Comparison of ENCODE assay signal across 22 cellular contexts in the genomic region with DNA sequence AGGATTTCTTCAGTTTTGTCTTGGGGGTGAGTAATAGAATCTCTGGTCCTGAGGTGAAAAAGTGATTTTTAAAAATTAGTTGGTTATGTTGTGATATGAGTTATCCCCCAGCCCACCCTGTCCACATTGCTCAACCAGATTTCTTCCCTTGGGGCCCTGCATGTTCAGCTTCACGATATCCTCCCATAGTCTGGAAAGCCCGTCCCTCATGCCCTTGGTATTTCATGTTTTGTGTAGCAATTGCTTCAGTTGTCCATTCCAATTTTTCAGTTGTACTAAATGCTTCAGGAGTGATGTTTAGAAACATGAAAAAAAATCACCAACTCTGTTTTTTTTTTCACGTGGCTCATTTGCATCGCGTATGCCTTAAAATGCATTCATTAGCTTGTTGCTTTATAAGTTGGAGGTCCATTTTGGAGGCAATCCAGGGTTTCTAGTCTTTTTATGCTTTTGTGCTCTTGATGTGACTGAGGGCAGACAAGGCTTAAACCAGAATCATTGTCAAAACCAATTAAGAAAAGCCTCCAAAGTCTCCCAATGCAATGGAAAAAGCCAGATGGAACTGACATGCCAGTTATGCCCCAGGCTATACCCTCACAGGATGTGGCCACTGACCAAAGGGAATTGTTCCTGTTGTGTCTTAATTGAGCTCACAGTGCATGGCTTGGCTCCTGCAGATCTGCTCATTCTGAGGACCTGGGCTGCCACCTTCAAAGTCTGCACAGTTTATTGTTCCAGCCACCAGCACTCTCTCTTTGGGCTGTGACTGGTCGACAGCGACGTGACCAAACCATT. TPM values are rescaled to one million over a fixed set of nuclear protein-coding genes. Genes with fewer than 3 reads are reported as not detected.
DNase-seq lines count a peak whose midpoint lies in the region; ATAC-seq and TF ChIP-seq lines count a peak whose summit lies in the region.
"Had no signal": no experiment of that assay in that cellular context is flagged by ENCODE, and none has a peak within 500 bp of the region (broad histone marks: within the 10 kb centered on the region; RNA-seq: fewer than 3 reads in every experiment).

No MANE protein-coding gene starts in this region.

- intact Hi-C loops in head of caudate nucleus (cut with DNase I): no loop called here

- no peak overlapping the region for H3K9ac ChIP-seq in Loucy (ENCODE audit: low read depth, low read length, poor library complexity, severe bottlenecking)

- H3K27me3 ChIP-seq in Loucy (ENCODE audit: insufficient read depth, low read length, poor library complexity, severe bottlenecking): no peaks in the 10 kb centered on the region
- H3K27me3 ChIP-seq: Peyer's patch, uterus had no signal

- peak overlapping the region; percentile 76 for H2AFZ ChIP-seq in Loucy (ENCODE audit: low read length)

- H3K4me3 Mint-ChIP-seq in WTC11: no peak overlapping the region
- H3K4me3 Mint-ChIP-seq in T-cell: no peak overlapping the region
- H3K4me3 Mint-ChIP-seq: activated naive CD4-positive, alpha-beta T cell treated with anti-CD3 and anti-CD28 coated beads, Interleukin-2, amount 50 U/mL, for 24 hours; stimulated activated naive CD8-positive, alpha-beta T cell treated with anti-CD3 and anti-CD28 coated beads, Interleukin-15, Interleukin-2, amounts not matched to agents 100 ng/mL and 50 ng/mL, for 24 hours had no signal

- in situ Hi-C loops in Caki2 (cut with HindIII; ENCODE audit: low pct_unique_long_range_greater_than_20kb, low sequenced_read_pairs): no loop called here

- H3K4me1 Mint-ChIP-seq in WTC11 (peaks cover 30% of the 10 kb centered on the region), T-cell (no peaks in the 10 kb centered on the region)
- H3K4me1 Mint-ChIP-seq: activated naive CD4-positive, alpha-beta T cell treated with anti-CD3 and anti-CD28 coated beads, Interleukin-2, amount 50 U/mL, for 24 hours had no signal

- H3K9me2 ChIP-seq in Loucy (replicated peaks; ENCODE audit: low read depth, low read length): no peaks in the 10 kb centered on the region

- no peaks in the 10 kb centered on the region for H3F3A ChIP-seq in Loucy (ENCODE audit: low read depth)

- POLR2A ChIA-PET in WTC11 (lab: Charles Lee) (no interaction called here), T-cell (lab: Charles Lee) (interaction anchor here in 1 of 2 donors (0.5 kb wide), 1 partner anchor 12 kb away, joined by 3 read pairs; no protein-coding TSS in a partner anchor)

- DNase-seq in Caki2 (ENCODE audit: low read depth) (peak; percentile 24), WTC11 (ENCODE audit: low spot score) (no peak), islet precursor cell (peak; percentile 96), head of caudate nucleus (no peak), T-cell (no peak)
- DNase-seq in activated T-cell treated with anti-CD3 and anti-CD28 coated beads, Interleukin-2, amount 50 U/mL, for 1 hour: no peak
- DNase-seq: activated CD8-positive, alpha-beta memory T cell treated with anti-CD3 and anti-CD28 coated beads, Interleukin-2, amount 50 U/mL, for 48 hours; central memory CD4-positive, alpha-beta T cell; DMS79; kidney glomerular epithelial cell; NCI-H1105; NCI-H2227 treated with DMSO at 0.1 percent for 48 hours; Peyer's patch; posterior cingulate gyrus; stimulated activated CD4-positive, alpha-beta T cell treated with anti-CD3 and anti-CD28 coated beads, Interleukin-12 subunit alpha, Interleukin-12 subunit beta, amount 100 ng/mL, for 4 hours; uterus had no signal

- H3K4me3 ChIP-seq in Loucy (ENCODE audit: low read length, poor library complexity, severe bottlenecking): no peak overlapping the region
- H3K4me3 ChIP-seq: GM12878, Peyer's patch, uterus had no signal

- CTCF ChIA-PET in WTC11 (lab: Charles Lee): no interaction called here
- CTCF ChIA-PET in T-cell (lab: Charles Lee): no interaction called here

- ATAC-seq in WTC11 (peak; percentile 71), T-cell (replicated peaks in 1 of 4) (no peak), GM18861 (IDR thresholded peaks at IDR 0.05; ENCODE audit: unreplicated experiment) (no peak)
- ATAC-seq: GM12878, HCT116 had no signal

- H3K27ac Mint-ChIP-seq in WTC11: peak overlapping the region; percentile 61
- H3K27ac Mint-ChIP-seq in T-cell: no peak overlapping the region
- H3K27ac Mint-ChIP-seq: activated naive CD4-positive, alpha-beta T cell treated with anti-CD3 and anti-CD28 coated beads, Interleukin-2, amount 50 U/mL, for 24 hours; stimulated activated naive CD8-positive, alpha-beta T cell treated with anti-CD3 and anti-CD28 coated beads, Interleukin-15, Interleukin-2, amounts not matched to agents 100 ng/mL and 50 ng/mL, for 24 hours had no signal

- H3K36me3 Mint-ChIP-seq in WTC11: no peaks in the 10 kb centered on the region; the same call in 1 of the 2 replicates
- no peaks in the 10 kb centered on the region for H3K36me3 Mint-ChIP-seq in T-cell
- H3K36me3 Mint-ChIP-seq: activated naive CD4-positive, alpha-beta T cell treated with anti-CD3 and anti-CD28 coated beads, Interleukin-2, amount 50 U/mL, for 24 hours had no signal

- no peaks in the 10 kb centered on the region for H3K9me3 ChIP-seq in Loucy (ENCODE audit: insufficient read depth, low read depth, low read length)
- H3K9me3 ChIP-seq: Peyer's patch, uterus had no signal

- H4K20me1 ChIP-seq in Loucy (ENCODE audit: insufficient read depth, low read length, poor library complexity, severe bottlenecking): no peaks in the 10 kb centered on the region

- TF ChIP-seq CTCF in Loucy (conservative IDR thresholded peaks at IDR 0.05; ENCODE audit: low read length) (no peak), WTC11 (IDR thresholded peaks at IDR 0.05) (no peak)

- H3K4me1 ChIP-seq in Loucy (ENCODE audit: insufficient read depth, low read length, poor library complexity, severe bottlenecking): peaks cover 19% of the 10 kb centered on the region
- H3K4me1 ChIP-seq: Peyer's patch, uterus had no signal

- H3K4me2 ChIP-seq in Loucy (ENCODE audit: low read depth, low read length, poor library complexity, severe bottlenecking): peak overlapping the region; percentile 7

- no peaks in the 10 kb centered on the region for H3K79me2 ChIP-seq in Loucy (ENCODE audit: insufficient read depth, low read length)

- H3K9me3 Mint-ChIP-seq in WTC11: peaks cover 7% of the 10 kb centered on the region
- H3K9me3 Mint-ChIP-seq in T-cell: no peaks in the 10 kb centered on the region
- H3K9me3 Mint-ChIP-seq: activated naive CD4-positive, alpha-beta T cell treated with anti-CD3 and anti-CD28 coated beads, Interleukin-2, amount 50 U/mL, for 24 hours; stimulated activated naive CD8-positive, alpha-beta T cell treated with anti-CD3 and anti-CD28 coated beads, Interleukin-15, Interleukin-2, amounts not matched to agents 100 ng/mL and 50 ng/mL, for 24 hours had no signal

- H3K36me3 ChIP-seq in Loucy (ENCODE audit: insufficient read depth, low read length): no peaks in the 10 kb centered on the region
- H3K36me3 ChIP-seq: Peyer's patch, uterus had no signal

- H3K27me3 Mint-ChIP-seq in WTC11 (ENCODE audit: low read depth) (no peaks in the 10 kb centered on the region), T-cell (no peaks in the 10 kb centered on the region)
- H3K27me3 Mint-ChIP-seq: activated naive CD4-positive, alpha-beta T cell treated with anti-CD3 and anti-CD28 coated beads, Interleukin-2, amount 50 U/mL, for 24 hours; stimulated activated naive CD8-positive, alpha-beta T cell treated with anti-CD3 and anti-CD28 coated beads, Interleukin-15, Interleukin-2, amounts not matched to agents 100 ng/mL and 50 ng/mL, for 24 hours had no signal

TF ChIP-seq in WTC11, 78 proteins besides CTCF, POLR2A, EP300 and RAD21 (continues in another document):
- no peak for TF ChIP-seq IRF2 (CRISPR knock-in tag; IDR thresholded peaks at IDR 0.05; ENCODE audit: borderline replicate concordance, low read depth)
- no peak for TF ChIP-seq ZNF671 (CRISPR knock-in tag; IDR thresholded peaks at IDR 0.05)
- TF ChIP-seq TEAD1 (CRISPR knock-in tag; IDR thresholded peaks at IDR 0.05): no peak
- TF ChIP-seq, protein P1, sequence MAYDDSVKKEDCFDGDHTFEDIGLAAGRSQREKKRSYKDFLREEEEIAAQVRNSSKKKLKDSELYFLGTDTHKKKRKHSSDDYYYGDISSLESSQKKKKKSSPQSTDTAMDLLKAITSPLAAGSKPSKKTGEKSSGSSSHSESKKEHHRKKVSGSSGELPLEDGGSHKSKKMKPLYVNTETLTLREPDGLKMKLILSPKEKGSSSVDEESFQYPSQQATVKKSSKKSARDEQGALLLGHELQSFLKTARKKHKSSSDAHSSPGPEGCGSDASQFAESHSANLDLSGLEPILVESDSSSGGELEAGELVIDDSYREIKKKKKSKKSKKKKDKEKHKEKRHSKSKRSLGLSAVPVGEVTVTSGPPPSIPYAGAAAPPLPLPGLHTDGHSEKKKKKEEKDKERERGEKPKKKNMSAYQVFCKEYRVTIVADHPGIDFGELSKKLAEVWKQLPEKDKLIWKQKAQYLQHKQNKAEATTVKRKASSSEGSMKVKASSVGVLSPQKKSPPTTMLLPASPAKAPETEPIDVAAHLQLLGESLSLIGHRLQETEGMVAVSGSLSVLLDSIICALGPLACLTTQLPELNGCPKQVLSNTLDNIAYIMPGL (CRISPR knock-in tag; IDR thresholded peaks at IDR 0.05): no peak
- TF ChIP-seq, protein P2, sequence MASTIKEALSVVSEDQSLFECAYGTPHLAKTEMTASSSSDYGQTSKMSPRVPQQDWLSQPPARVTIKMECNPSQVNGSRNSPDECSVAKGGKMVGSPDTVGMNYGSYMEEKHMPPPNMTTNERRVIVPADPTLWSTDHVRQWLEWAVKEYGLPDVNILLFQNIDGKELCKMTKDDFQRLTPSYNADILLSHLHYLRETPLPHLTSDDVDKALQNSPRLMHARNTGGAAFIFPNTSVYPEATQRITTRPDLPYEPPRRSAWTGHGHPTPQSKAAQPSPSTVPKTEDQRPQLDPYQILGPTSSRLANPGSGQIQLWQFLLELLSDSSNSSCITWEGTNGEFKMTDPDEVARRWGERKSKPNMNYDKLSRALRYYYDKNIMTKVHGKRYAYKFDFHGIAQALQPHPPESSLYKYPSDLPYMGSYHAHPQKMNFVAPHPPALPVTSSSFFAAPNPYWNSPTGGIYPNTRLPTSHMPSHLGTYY (CRISPR knock-in tag; IDR thresholded peaks at IDR 0.05): no peak
- TF ChIP-seq, protein P3, sequence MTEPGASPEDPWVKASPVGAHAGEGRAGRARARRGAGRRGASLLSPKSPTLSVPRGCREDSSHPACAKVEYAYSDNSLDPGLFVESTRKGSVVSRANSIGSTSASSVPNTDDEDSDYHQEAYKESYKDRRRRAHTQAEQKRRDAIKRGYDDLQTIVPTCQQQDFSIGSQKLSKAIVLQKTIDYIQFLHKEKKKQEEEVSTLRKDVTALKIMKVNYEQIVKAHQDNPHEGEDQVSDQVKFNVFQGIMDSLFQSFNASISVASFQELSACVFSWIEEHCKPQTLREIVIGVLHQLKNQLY (CRISPR knock-in tag; IDR thresholded peaks at IDR 0.05): no peak
- TF ChIP-seq, protein P4, sequence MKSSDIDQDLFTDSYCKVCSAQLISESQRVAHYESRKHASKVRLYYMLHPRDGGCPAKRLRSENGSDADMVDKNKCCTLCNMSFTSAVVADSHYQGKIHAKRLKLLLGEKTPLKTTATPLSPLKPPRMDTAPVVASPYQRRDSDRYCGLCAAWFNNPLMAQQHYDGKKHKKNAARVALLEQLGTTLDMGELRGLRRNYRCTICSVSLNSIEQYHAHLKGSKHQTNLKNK (CRISPR knock-in tag; IDR thresholded peaks at IDR 0.05): no peak

RNA-seq across cellular contexts. Expression of a gene that starts 17.3 kb away (rescaled TPM):
- 11.1 and 13.5 TPM in 2 replicates for total RNA-seq in Caki2 (2014; rRNA removed; shearing (Covaris generic); ENCODE audit: low replicate concordance)
- total RNA-seq in WTC11 (2021) (56.7 to 69.4 TPM (median 58.4 TPM) in 3 replicates), T-cell (10 to 100 TPM; 17.2 to 19.6 (median 19.1) TPM)

Comparison
In these comparisons a context has a peak if more than half of its experiments do, and no peak if none do; other contexts are left out.
1. DNase-seq: peak in Caki2 (single experiment) and islet precursor cell (single experiment); none in WTC11 (single experiment), head of caudate nucleus (0 of 42), T-cell (0 of 34) and activated T-cell treated with anti-CD3 and anti-CD28 coated beads, Interleukin-2, amount 50 U/mL, for 1 hour (single experiment).